20 cellular contexts compared by ENCODE assay signal in genomic region chr7:34719651-34720050, GRCh38.
"Had no signal": no experiment of that assay in that cellular context is flagged by ENCODE, and none has a peak within 500 bp of the region (broad histone marks: within the 10 kb centered on the region; RNA-seq: fewer than 3 reads in every experiment).

No MANE protein-coding gene starts in this region.

- H3K4me1 ChIP-seq: left lung, lower lobe of right lung, prostate gland had no signal

- H3K9me3 ChIP-seq: left lung, lower lobe of right lung, pancreas, prostate gland, upper lobe of right lung had no signal

- H3K36me3 ChIP-seq: left lung, lower lobe of right lung, pancreas, prostate gland, upper lobe of right lung had no signal

- DNase-seq: hypothalamus; immature natural killer cell; kidney; left colon; left lung; lower lobe of right lung; mammary epithelial cell; mesenchymal stem cell; naive thymus-derived CD8-positive, alpha-beta T cell; pancreas; posterior cingulate gyrus; right cardiac atrium; stimulated activated CD4-positive, alpha-beta T cell treated with anti-CD3 and anti-CD28 coated beads, Interleukin-12 subunit alpha, Interleukin-12 subunit beta, amount 100 ng/mL, for 4 hours; stimulated activated CD4-positive, alpha-beta T cell treated with anti-CD3 and anti-CD28 coated beads, Interleukin-15, amount 100 ng/mL, for 24 hours; stimulated activated CD4-positive, alpha-beta T cell treated with anti-CD3 and anti-CD28 coated beads, Interleukin-4, amount 100 ng/mL, for 24 hours; stimulated activated naive CD4-positive, alpha-beta T cell; trophoblast cell; upper lobe of right lung had no signal

- H3K27me3 ChIP-seq: left lung, pancreas, upper lobe of right lung had no signal

- H3K27ac ChIP-seq: left lung, lower lobe of right lung, pancreas, prostate gland, skin epidermis, upper lobe of right lung had no signal

- H3K4me3 ChIP-seq: left lung, lower lobe of right lung, pancreas, prostate gland, skin epidermis, upper lobe of right lung had no signal
